Comparison of ENCODE assay signal across 1 cellular context in the genomic region with DNA sequence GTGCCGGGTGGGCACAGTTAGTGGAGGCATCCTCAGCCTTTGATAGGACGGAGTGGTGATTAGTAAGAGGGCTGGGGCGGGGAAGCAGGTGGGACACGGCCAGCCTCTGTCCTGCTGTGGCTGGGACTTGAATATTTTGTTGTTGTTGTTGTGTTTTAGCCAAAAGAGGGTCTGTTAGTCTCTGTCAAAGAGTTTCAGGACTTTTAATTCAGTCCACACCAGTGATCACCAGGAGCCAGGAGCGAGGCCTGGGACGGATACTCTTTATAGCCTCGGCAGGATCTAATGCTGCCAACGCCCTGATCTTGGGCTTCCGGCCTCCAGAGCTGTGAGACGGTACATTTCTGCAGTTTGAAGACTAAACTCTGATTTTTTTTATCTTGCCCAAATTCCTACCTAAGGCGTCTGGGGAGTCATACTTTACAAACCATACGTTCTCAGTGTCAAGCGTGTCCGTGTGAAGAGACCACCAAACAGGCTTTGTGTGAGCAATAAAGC.
TF ChIP-seq lines count a peak whose summit lies in the region.

No MANE protein-coding gene starts in this region.

TF ChIP-seq in K562, 482 proteins besides CTCF, POLR2A, EP300 and RAD21 (continues in another document):
- TF ChIP-seq SMARCE1 (IDR thresholded peaks at IDR 0.05) (no peak), SMAD4 (CRISPR knock-in tag; conservative IDR thresholded peaks at IDR 0.05) (peak; percentile 46; the same call in 1 of the 2 replicates), LARP7 (IDR thresholded peaks at IDR 0.05) (no peak), NUFIP1 (IDR thresholded peaks at IDR 0.05; ENCODE audit: partially characterized antibody) (no peak), ZNF696 (CRISPR knock-in tag; conservative IDR thresholded peaks at IDR 0.05) (no peak), TEAD2 (tag; IDR thresholded peaks at IDR 0.05) (no peak), CBFA2T3 (IDR thresholded peaks at IDR 0.05) (peak; percentile 52), NFE2L1 (tag; IDR thresholded peaks at IDR 0.05; ENCODE audit: borderline replicate concordance, low read depth) (no peak), RBBP5 (IDR thresholded peaks at IDR 0.05; ENCODE audit: borderline replicate concordance, insufficient read depth, low read length, poor library complexity, severe bottlenecking) (no peak), TAF7 (tag; IDR thresholded peaks at IDR 0.05) (no peak), NFRKB (IDR thresholded peaks at IDR 0.05; ENCODE audit: low read depth) (0 out of 2 replicates have a peak, but pooled peaks have one; percentile 50), ZNF584 (CRISPR knock-in tag; IDR thresholded peaks at IDR 0.05; ENCODE audit: low read depth) (no peak), PRPF4 (IDR thresholded peaks at IDR 0.05; ENCODE audit: insufficient read depth, low read depth, low read length, poor library complexity, severe bottlenecking) (no peak), COPS2 (conservative IDR thresholded peaks at IDR 0.05) (no peak), EWSR1 (IDR thresholded peaks at IDR 0.05; ENCODE audit: borderline replicate concordance, low read depth, partially characterized antibody) (no peak), PHF8 (IDR thresholded peaks at IDR 0.05; ENCODE audit: borderline replicate concordance, low read length) (0 out of 2 replicates have a peak, but pooled peaks have one; percentile 14), HLTF (IDR thresholded peaks at IDR 0.05) (no peak), ZNF644 (tag; IDR thresholded peaks at IDR 0.05; ENCODE audit: low read depth) (no peak), SMARCA5 (IDR thresholded peaks at IDR 0.05) (no peak), ZNF174 (CRISPR knock-in tag; IDR thresholded peaks at IDR 0.05) (no peak), RBM17 (IDR thresholded peaks at IDR 0.05; ENCODE audit: borderline replicate concordance, low read depth, low read length) (no peak), PTTG1 (tag; IDR thresholded peaks at IDR 0.05; ENCODE audit: low read depth) (no peak), ZNF766 (CRISPR knock-in tag; conservative IDR thresholded peaks at IDR 0.05) (0 out of 2 replicates have a peak, but pooled peaks have one; percentile 42), GTF2E2 (tag; IDR thresholded peaks at IDR 0.05) (no peak), NFATC3 (IDR thresholded peaks at IDR 0.05) (no peak), ETV5 (CRISPR knock-in tag; IDR thresholded peaks at IDR 0.05; ENCODE audit: low read depth) (0 out of 2 replicates have a peak, but pooled peaks have one; percentile 22), ETV1 (tag; conservative IDR thresholded peaks at IDR 0.05; ENCODE audit: low read depth) (0 out of 2 replicates have a peak, but pooled peaks have one; percentile 21), CAMTA2 (CRISPR knock-in tag; conservative IDR thresholded peaks at IDR 0.05) (no peak)
- TF ChIP-seq, protein P1, sequence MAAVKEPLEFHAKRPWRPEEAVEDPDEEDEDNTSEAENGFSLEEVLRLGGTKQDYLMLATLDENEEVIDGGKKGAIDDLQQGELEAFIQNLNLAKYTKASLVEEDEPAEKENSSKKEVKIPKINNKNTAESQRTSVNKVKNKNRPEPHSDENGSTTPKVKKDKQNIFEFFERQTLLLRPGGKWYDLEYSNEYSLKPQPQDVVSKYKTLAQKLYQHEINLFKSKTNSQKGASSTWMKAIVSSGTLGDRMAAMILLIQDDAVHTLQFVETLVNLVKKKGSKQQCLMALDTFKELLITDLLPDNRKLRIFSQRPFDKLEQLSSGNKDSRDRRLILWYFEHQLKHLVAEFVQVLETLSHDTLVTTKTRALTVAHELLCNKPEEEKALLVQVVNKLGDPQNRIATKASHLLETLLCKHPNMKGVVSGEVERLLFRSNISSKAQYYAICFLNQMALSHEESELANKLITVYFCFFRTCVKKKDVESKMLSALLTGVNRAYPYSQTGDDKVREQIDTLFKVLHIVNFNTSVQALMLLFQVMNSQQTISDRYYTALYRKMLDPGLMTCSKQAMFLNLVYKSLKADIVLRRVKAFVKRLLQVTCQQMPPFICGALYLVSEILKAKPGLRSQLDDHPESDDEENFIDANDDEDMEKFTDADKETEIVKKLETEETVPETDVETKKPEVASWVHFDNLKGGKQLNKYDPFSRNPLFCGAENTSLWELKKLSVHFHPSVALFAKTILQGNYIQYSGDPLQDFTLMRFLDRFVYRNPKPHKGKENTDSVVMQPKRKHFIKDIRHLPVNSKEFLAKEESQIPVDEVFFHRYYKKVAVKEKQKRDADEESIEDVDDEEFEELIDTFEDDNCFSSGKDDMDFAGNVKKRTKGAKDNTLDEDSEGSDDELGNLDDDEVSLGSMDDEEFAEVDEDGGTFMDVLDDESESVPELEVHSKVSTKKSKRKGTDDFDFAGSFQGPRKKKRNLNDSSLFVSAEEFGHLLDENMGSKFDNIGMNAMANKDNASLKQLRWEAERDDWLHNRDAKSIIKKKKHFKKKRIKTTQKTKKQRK (IDR thresholded peaks at IDR 0.05; ENCODE audit: borderline replicate concordance, low read depth, low read length): no peak
- TF ChIP-seq, protein P2, sequence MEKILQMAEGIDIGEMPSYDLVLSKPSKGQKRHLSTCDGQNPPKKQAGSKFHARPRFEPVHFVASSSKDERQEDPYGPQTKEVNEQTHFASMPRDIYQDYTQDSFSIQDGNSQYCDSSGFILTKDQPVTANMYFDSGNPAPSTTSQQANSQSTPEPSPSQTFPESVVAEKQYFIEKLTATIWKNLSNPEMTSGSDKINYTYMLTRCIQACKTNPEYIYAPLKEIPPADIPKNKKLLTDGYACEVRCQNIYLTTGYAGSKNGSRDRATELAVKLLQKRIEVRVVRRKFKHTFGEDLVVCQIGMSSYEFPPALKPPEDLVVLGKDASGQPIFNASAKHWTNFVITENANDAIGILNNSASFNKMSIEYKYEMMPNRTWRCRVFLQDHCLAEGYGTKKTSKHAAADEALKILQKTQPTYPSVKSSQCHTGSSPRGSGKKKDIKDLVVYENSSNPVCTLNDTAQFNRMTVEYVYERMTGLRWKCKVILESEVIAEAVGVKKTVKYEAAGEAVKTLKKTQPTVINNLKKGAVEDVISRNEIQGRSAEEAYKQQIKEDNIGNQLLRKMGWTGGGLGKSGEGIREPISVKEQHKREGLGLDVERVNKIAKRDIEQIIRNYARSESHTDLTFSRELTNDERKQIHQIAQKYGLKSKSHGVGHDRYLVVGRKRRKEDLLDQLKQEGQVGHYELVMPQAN (IDR thresholded peaks at IDR 0.05; ENCODE audit: borderline replicate concordance): no peak
- TF ChIP-seq, protein P3, sequence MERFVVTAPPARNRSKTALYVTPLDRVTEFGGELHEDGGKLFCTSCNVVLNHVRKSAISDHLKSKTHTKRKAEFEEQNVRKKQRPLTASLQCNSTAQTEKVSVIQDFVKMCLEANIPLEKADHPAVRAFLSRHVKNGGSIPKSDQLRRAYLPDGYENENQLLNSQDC (CRISPR knock-in tag; IDR thresholded peaks at IDR 0.05): no peak
- TF ChIP-seq, protein P4, sequence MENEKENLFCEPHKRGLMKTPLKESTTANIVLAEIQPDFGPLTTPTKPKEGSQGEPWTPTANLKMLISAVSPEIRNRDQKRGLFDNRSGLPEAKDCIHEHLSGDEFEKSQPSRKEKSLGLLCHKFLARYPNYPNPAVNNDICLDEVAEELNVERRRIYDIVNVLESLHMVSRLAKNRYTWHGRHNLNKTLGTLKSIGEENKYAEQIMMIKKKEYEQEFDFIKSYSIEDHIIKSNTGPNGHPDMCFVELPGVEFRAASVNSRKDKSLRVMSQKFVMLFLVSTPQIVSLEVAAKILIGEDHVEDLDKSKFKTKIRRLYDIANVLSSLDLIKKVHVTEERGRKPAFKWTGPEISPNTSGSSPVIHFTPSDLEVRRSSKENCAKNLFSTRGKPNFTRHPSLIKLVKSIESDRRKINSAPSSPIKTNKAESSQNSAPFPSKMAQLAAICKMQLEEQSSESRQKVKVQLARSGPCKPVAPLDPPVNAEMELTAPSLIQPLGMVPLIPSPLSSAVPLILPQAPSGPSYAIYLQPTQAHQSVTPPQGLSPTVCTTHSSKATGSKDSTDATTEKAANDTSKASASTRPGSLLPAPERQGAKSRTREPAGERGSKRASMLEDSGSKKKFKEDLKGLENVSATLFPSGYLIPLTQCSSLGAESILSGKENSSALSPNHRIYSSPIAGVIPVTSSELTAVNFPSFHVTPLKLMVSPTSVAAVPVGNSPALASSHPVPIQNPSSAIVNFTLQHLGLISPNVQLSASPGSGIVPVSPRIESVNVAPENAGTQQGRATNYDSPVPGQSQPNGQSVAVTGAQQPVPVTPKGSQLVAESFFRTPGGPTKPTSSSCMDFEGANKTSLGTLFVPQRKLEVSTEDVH (IDR thresholded peaks at IDR 0.05; ENCODE audit: low read depth, partially characterized antibody): no peak
- TF ChIP-seq, protein P5, sequence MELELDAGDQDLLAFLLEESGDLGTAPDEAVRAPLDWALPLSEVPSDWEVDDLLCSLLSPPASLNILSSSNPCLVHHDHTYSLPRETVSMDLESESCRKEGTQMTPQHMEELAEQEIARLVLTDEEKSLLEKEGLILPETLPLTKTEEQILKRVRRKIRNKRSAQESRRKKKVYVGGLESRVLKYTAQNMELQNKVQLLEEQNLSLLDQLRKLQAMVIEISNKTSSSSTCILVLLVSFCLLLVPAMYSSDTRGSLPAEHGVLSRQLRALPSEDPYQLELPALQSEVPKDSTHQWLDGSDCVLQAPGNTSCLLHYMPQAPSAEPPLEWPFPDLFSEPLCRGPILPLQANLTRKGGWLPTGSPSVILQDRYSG (tag; conservative IDR thresholded peaks at IDR 0.05; ENCODE audit: low read depth): 0 out of 2 replicates have a peak, but pooled peaks have one; percentile 31
- TF ChIP-seq, protein P6, sequence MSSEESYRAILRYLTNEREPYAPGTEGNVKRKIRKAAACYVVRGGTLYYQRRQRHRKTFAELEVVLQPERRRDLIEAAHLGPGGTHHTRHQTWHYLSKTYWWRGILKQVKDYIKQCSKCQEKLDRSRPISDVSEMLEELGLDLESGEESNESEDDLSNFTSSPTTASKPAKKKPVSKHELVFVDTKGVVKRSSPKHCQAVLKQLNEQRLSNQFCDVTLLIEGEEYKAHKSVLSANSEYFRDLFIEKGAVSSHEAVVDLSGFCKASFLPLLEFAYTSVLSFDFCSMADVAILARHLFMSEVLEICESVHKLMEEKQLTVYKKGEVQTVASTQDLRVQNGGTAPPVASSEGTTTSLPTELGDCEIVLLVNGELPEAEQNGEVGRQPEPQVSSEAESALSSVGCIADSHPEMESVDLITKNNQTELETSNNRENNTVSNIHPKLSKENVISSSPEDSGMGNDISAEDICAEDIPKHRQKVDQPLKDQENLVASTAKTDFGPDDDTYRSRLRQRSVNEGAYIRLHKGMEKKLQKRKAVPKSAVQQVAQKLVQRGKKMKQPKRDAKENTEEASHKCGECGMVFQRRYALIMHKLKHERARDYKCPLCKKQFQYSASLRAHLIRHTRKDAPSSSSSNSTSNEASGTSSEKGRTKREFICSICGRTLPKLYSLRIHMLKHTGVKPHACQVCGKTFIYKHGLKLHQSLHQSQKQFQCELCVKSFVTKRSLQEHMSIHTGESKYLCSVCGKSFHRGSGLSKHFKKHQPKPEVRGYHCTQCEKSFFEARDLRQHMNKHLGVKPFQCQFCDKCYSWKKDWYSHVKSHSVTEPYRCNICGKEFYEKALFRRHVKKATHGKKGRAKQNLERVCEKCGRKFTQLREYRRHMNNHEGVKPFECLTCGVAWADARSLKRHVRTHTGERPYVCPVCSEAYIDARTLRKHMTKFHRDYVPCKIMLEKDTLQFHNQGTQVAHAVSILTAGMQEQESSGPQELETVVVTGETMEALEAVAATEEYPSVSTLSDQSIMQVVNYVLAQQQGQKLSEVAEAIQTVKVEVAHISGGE (CRISPR knock-in tag; IDR thresholded peaks at IDR 0.05): peak in 1 of 3 experiments; percentile 10; a peak in 1 of 6 replicates
- TF ChIP-seq, protein P7, sequence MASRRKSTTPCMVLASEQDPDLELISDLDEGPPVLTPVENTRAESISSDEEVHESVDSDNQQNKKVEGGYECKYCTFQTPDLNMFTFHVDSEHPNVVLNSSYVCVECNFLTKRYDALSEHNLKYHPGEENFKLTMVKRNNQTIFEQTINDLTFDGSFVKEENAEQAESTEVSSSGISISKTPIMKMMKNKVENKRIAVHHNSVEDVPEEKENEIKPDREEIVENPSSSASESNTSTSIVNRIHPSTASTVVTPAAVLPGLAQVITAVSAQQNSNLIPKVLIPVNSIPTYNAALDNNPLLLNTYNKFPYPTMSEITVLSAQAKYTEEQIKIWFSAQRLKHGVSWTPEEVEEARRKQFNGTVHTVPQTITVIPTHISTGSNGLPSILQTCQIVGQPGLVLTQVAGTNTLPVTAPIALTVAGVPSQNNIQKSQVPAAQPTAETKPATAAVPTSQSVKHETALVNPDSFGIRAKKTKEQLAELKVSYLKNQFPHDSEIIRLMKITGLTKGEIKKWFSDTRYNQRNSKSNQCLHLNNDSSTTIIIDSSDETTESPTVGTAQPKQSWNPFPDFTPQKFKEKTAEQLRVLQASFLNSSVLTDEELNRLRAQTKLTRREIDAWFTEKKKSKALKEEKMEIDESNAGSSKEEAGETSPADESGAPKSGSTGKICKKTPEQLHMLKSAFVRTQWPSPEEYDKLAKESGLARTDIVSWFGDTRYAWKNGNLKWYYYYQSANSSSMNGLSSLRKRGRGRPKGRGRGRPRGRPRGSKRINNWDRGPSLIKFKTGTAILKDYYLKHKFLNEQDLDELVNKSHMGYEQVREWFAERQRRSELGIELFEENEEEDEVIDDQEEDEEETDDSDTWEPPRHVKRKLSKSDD (conservative IDR thresholded peaks at IDR 0.05; ENCODE audit: low read length): no peak
- TF ChIP-seq, protein P8, sequence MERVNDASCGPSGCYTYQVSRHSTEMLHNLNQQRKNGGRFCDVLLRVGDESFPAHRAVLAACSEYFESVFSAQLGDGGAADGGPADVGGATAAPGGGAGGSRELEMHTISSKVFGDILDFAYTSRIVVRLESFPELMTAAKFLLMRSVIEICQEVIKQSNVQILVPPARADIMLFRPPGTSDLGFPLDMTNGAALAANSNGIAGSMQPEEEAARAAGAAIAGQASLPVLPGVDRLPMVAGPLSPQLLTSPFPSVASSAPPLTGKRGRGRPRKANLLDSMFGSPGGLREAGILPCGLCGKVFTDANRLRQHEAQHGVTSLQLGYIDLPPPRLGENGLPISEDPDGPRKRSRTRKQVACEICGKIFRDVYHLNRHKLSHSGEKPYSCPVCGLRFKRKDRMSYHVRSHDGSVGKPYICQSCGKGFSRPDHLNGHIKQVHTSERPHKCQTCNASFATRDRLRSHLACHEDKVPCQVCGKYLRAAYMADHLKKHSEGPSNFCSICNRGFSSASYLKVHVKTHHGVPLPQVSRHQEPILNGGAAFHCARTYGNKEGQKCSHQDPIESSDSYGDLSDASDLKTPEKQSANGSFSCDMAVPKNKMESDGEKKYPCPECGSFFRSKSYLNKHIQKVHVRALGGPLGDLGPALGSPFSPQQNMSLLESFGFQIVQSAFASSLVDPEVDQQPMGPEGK (CRISPR knock-in tag; IDR thresholded peaks at IDR 0.05; ENCODE audit: borderline replicate concordance): no peak
